11 cellular contexts compared by ENCODE assay signal in the genomic region with DNA sequence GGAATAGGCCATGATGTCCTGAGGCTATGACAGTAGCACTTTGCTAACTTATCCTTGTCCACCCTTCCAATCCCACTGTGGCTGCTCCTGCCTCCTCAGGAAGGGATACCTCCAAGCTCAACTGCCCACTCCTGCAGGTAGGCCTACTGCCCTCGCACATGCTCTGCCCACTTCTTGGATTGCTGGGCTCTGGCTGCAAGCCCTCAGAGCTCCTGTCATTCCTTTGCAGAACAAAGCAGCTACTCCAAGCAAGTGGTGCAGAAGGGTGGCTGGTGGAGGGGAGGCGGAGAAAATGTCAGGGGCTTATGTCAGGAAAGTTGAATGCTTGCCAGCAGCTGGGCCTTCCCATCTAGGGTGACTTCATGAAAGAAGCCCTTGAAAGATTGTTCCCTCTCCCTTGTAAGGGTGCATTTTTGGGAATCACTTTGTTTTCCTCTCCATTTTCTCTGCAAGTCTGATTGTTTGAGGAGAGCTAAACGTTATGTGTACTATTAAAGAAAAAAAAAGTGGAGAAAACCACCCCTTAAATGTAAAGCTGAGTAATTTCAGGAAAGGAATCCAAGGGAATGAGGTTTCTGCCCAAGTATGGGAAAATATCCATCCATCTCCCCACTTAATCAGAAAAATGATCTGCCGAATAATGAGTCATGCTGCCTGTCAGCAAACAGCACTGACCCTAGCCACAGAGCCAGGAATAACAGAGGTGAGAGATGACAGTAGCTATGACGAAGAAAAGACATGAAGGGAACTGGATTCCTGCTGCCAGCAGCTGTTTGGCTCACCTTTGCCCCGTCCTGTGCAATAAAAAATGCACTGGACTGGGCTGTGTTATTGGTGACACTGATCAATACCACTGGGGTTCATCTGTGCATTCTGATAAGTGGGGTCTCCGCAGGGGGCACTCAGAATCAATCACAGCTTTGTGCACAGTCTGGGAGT.
DNase-seq lines count a peak whose midpoint lies in the region; FAIRE-seq and TF ChIP-seq lines count a peak whose summit lies in the region.
"Had no signal": no experiment of that assay in that cellular context is flagged by ENCODE, and none has a peak within 500 bp of the region (broad histone marks: within the 10 kb centered on the region; RNA-seq: fewer than 3 reads in every experiment).

No MANE protein-coding gene starts in this region.

- H3K36me3 ChIP-seq in BE2C, result no peaks in the 10 kb centered on the region
- H3K36me3 ChIP-seq: breast epithelium had no signal

- peak overlapping the region; percentile 85 for H3K27ac Mint-ChIP-seq in osteocyte (ENCODE audit: unreplicated experiment)
- no peak overlapping the region for H3K27ac Mint-ChIP-seq in activated naive CD8-positive, alpha-beta T cell treated with anti-CD3 and anti-CD28 coated beads for 36 hours

- no peaks in the 10 kb centered on the region for H3K9me3 Mint-ChIP-seq in osteocyte (ENCODE audit: unreplicated experiment)
- no peaks in the 10 kb centered on the region for H3K9me3 Mint-ChIP-seq in activated naive CD8-positive, alpha-beta T cell treated with anti-CD3 and anti-CD28 coated beads for 36 hours

- H3K4me1 Mint-ChIP-seq in osteocyte (ENCODE audit: unreplicated experiment), result peaks cover 29% of the 10 kb centered on the region
- no peaks in the 10 kb centered on the region for H3K4me1 Mint-ChIP-seq in activated naive CD8-positive, alpha-beta T cell treated with anti-CD3 and anti-CD28 coated beads for 36 hours

- H3K27me3 ChIP-seq in BE2C, result no peaks in the 10 kb centered on the region

- H3K4me3 Mint-ChIP-seq in osteocyte (ENCODE audit: unreplicated experiment), result no peak overlapping the region
- H3K4me3 Mint-ChIP-seq in activated naive CD8-positive, alpha-beta T cell treated with anti-CD3 and anti-CD28 coated beads for 36 hours, result no peak overlapping the region

- no peak for TF ChIP-seq CTCF in BE2C (IDR thresholded peaks at IDR 0.05; ENCODE audit: low read depth, low read length)
- no peak for TF ChIP-seq CTCF in osteocyte (IDR thresholded peaks at IDR 0.05)
- no peak for TF ChIP-seq CTCF in D721Med (IDR thresholded peaks at IDR 0.05; ENCODE audit: insufficient read depth, missing control alignments)

- no peaks in the 10 kb centered on the region for H3K27me3 Mint-ChIP-seq in osteocyte (ENCODE audit: unreplicated experiment)
- no peaks in the 10 kb centered on the region for H3K27me3 Mint-ChIP-seq in activated naive CD8-positive, alpha-beta T cell treated with anti-CD3 and anti-CD28 coated beads for 36 hours

- FAIRE-seq in D721Med (lab: Jason Lieb, UNC) (no peak), GM12891 (lab: Jason Lieb, UNC) (no peak)

- no peaks in the 10 kb centered on the region for H3K36me3 Mint-ChIP-seq in osteocyte (ENCODE audit: unreplicated experiment)
- H3K36me3 Mint-ChIP-seq in activated naive CD8-positive, alpha-beta T cell treated with anti-CD3 and anti-CD28 coated beads for 36 hours, result no peaks in the 10 kb centered on the region

- H3K9me3 ChIP-seq in BE2C, result no peaks in the 10 kb centered on the region

- H3K4me1 ChIP-seq in BE2C, result peaks cover 15% of the 10 kb centered on the region
- H3K4me1 ChIP-seq: breast epithelium had no signal

- TF ChIP-seq POLR2A in GM12891 (IDR thresholded peaks at IDR 0.05; ENCODE audit: low read depth, low read length), result no peak

- H3K4me3 ChIP-seq in BE2C (ENCODE audit: low read depth, low read length), result no peak overlapping the region
- H3K4me3 ChIP-seq: breast epithelium had no signal

- DNase-seq in BE2C, result peak; percentile 60
- peak; percentile 48 for DNase-seq in NCI-H2227 treated with DMSO at 0.1 percent for 48 hours (lab: John Stamatoyannopoulos, UW)
- peak; percentile 1 for DNase-seq in epithelial cell of prostate (ENCODE audit: low read depth, low spot score)
- DNase-seq in osteocyte (ENCODE audit: extremely low spot score, unreplicated experiment), result peak; percentile 81
- no peak for DNase-seq in globus pallidus (ENCODE audit: low spot score)
- DNase-seq in activated naive CD8-positive, alpha-beta T cell treated with anti-CD3 and anti-CD28 coated beads for 36 hours, result no peak
- DNase-seq in D721Med (ENCODE audit: insufficient read length, low spot score), result no peak
- no peak for DNase-seq in GM12891 (ENCODE audit: insufficient read length, low spot score)
- DNase-seq: occipital lobe, T1000 had no signal

- no peak overlapping the region for H3K27ac ChIP-seq in epithelial cell of prostate

TF ChIP-seq in GM12891, 5 proteins besides CTCF, POLR2A, EP300 and RAD21:
- no peak for TF ChIP-seq SPI1 (IDR thresholded peaks at IDR 0.05; ENCODE audit: low read depth, low read length)
- TF ChIP-seq TAF1 (IDR thresholded peaks at IDR 0.05; ENCODE audit: low read depth, low read length), result no peak
- TF ChIP-seq POLR2AphosphoS5 (IDR thresholded peaks at IDR 0.05; ENCODE audit: low read depth, low read length), result no peak
- no peak for TF ChIP-seq POU2F2 (IDR thresholded peaks at IDR 0.05; ENCODE audit: low read depth, low read length)
- no peak for TF ChIP-seq PAX5 (IDR thresholded peaks at IDR 0.05; ENCODE audit: insufficient read depth, low read length, severe bottlenecking)

Comparison
In these comparisons a context has a peak if more than half of its experiments do, and no peak if none do; other contexts are left out.
1. DNase-seq: peak in BE2C (single experiment), NCI-H2227 treated with DMSO at 0.1 percent for 48 hours (single experiment), epithelial cell of prostate (single experiment) and osteocyte (single experiment); none in globus pallidus (single experiment), activated naive CD8-positive, alpha-beta T cell treated with anti-CD3 and anti-CD28 coated beads for 36 hours (single experiment), D721Med (single experiment) and GM12891 (single experiment).